18 cellular contexts compared by ENCODE assay signal in the genomic region with DNA sequence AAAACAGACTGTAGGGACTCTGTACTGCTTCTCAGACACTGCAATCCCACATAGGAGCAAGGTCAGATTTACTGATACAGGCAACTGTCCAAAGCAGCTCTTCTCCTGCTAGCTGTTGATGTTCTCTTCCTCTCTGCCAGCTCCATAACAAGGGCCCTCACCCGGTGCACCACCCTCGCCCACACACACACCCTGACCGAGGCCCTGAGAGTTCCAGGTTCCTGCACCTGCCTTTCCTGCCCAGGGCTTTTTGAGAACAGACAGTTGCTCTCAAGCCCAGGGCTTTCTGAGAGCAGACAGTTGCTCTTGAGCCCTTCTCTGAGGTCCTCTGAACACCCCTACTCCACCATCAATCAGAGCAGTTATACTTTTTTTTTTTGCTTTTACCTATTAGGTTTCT.
"Had no signal": no experiment of that assay in that cellular context is flagged by ENCODE, and none has a peak within 500 bp of the region (broad histone marks: within the 10 kb centered on the region; RNA-seq: fewer than 3 reads in every experiment).

No MANE protein-coding gene starts in this region.

- H3K36me3 ChIP-seq: tibial artery, vagina had no signal

- H3K27me3 ChIP-seq: tibial artery, vagina had no signal

- DNase-seq: activated CD4-positive, alpha-beta memory T cell treated with anti-CD3 and anti-CD28 coated beads for 36 hours; activated CD4-positive, alpha-beta T cell treated with anti-CD3 and anti-CD28 coated beads for 4 hours; activated gamma-delta T cell treated with Interleukin-2 at 50 U/mL for 16 hours; activated T-cell treated with anti-CD3 and anti-CD28 coated beads for 4 hours; effector CD8-positive, alpha-beta T cell; immature natural killer cell; kidney glomerular epithelial cell; left ventricle myocardium superior; retina; stimulated activated naive CD4-positive, alpha-beta T cell treated with Interleukin-2 at 50 U/mL for 16 hours; tibial artery had no signal

- FAIRE-seq: bronchial epithelial cell had no signal

- H3K36me3 Mint-ChIP-seq: activated CD4-positive, alpha-beta memory T cell treated with anti-CD3 and anti-CD28 coated beads for 36 hours; activated naive CD4-positive, alpha-beta T cell treated with anti-CD3 and anti-CD28 coated beads, Interleukin-2, amount 50 U/mL, for 72 hours; immature natural killer cell; memory B cell had no signal

- H3K4me1 Mint-ChIP-seq: immature natural killer cell, memory B cell had no signal

- H3K27ac ChIP-seq: tibial artery, vagina had no signal

- ATAC-seq: activated naive CD4-positive, alpha-beta T cell treated with anti-CD3 and anti-CD28 coated beads, Interleukin-2, amount 50 U/mL, for 72 hours; left ventricle myocardium superior; WTC11 had no signal

- H3K27ac Mint-ChIP-seq: activated CD4-positive, alpha-beta memory T cell treated with anti-CD3 and anti-CD28 coated beads for 36 hours; activated naive CD4-positive, alpha-beta T cell treated with anti-CD3 and anti-CD28 coated beads, Interleukin-2, amount 50 U/mL, for 72 hours; activated T-helper 1 cell treated with anti-CD3 and anti-CD28 coated beads, Interleukin-12 subunit alpha, Interleukin-12 subunit beta, Interleukin-2, Interleukin-4 antibody, amounts not matched to agents 30 ng/mL and 10 ng/mL and 1 ng/mL, durations not matched to agents 14 hours and 24 hours and 36 hours; dendritic cell treated with granulocyte-macrophage colony-stimulating factor and Interleukin-4, amounts not matched to agents 40 ng/mL and 50 ng/mL, for 4 days; immature natural killer cell; memory B cell; WTC11 had no signal

- H3K4me3 ChIP-seq: tibial artery, vagina had no signal

- H3K4me1 ChIP-seq: tibial artery, vagina had no signal

- H3K9me3 ChIP-seq: tibial artery, vagina had no signal

- H3K27me3 Mint-ChIP-seq: activated CD4-positive, alpha-beta memory T cell treated with anti-CD3 and anti-CD28 coated beads for 36 hours; dendritic cell treated with granulocyte-macrophage colony-stimulating factor and Interleukin-4, amounts not matched to agents 40 ng/mL and 50 ng/mL, for 4 days; memory B cell had no signal

- H3K4me3 Mint-ChIP-seq: activated CD4-positive, alpha-beta memory T cell treated with anti-CD3 and anti-CD28 coated beads for 36 hours; activated T-helper 1 cell treated with anti-CD3 and anti-CD28 coated beads, Interleukin-12 subunit alpha, Interleukin-12 subunit beta, Interleukin-2, Interleukin-4 antibody, amounts not matched to agents 30 ng/mL and 10 ng/mL and 1 ng/mL, durations not matched to agents 14 hours and 24 hours and 36 hours; dendritic cell treated with granulocyte-macrophage colony-stimulating factor and Interleukin-4, amounts not matched to agents 40 ng/mL and 50 ng/mL, for 4 days; immature natural killer cell; memory B cell; WTC11 had no signal
